Comparison of ENCODE assay signal across 26 cellular contexts in genomic region chr14:93800038-93800937, GRCh38. TPM values are rescaled to one million over a fixed set of nuclear protein-coding genes. Genes with fewer than 3 reads are reported as not detected.
DNase-seq lines count a peak whose midpoint lies in the region; ATAC-seq and TF ChIP-seq lines count a peak whose summit lies in the region.
"Had no signal": no experiment of that assay in that cellular context is flagged by ENCODE, and none has a peak within 500 bp of the region (broad histone marks: within the 10 kb centered on the region; RNA-seq: fewer than 3 reads in every experiment).

No MANE protein-coding gene starts in this region.

- H3K4me3 ChIP-seq in right atrium auricular region (no peak overlapping the region), esophagus muscularis mucosa (no peak overlapping the region), muscle layer of duodenum (ENCODE audit: low read depth in 1 of 2, low read length in 2 of 2) (no peak overlapping the region), aorta (ENCODE audit: low read length in 2 of 2) (no peak overlapping the region)
- H3K4me3 ChIP-seq: gastrocnemius medialis, SJCRH30 had no signal

- DNase-seq in Right ventricle myocardium inferior (ENCODE audit: missing footprints) (no peak), right atrium auricular region (ENCODE audit: low spot score) (no peak), esophagus muscularis mucosa (ENCODE audit: extremely low spot score) (no peak), aorta (peak in 1 of 2 donors; percentile 73), NCI-H187 treated with DMSO at 0.1 percent for 48 hours (lab: John Stamatoyannopoulos, UW) (no peak)
- no peak for DNase-seq in activated T-cell treated with anti-CD3 and anti-CD28 coated beads, Interleukin-2, amount 50 U/mL, for 72 hours
- DNase-seq: activated CD4-positive, alpha-beta T cell treated with anti-CD3 and anti-CD28 coated beads, Interleukin-2, amount 50 U/mL, for 48 hours; C1 segment of cervical spinal cord; gastrocnemius medialis; kidney; mesenchymal stem cell; NCI-H1048; NCI-H2029; NCI-H226; NCI-H82; nephron progenitor cell; PC-3; SJCRH30; small intestine; stimulated activated CD4-positive, alpha-beta T cell treated with anti-CD3 and anti-CD28 coated beads, Interleukin-4, amount 100 ng/mL, for 1 hour; stimulated activated naive CD8-positive, alpha-beta T cell treated with anti-CD3 and anti-CD28 coated beads, Interleukin-15, Interleukin-2, amounts not matched to agents 100 U/mL and 50 U/mL, for 24 hours; T-helper 17 cell; WERI-Rb-1 had no signal

- no peak for TF ChIP-seq EP300 in esophagus muscularis mucosa (IDR thresholded peaks at IDR 0.05)

- no peaks in the 10 kb centered on the region for H3K36me3 Mint-ChIP-seq in activated T-cell treated with anti-CD3 and anti-CD28 coated beads, Interleukin-2, amount 50 U/mL, for 72 hours (ENCODE audit: insufficient read depth in 2 of 2)

- WGBS in esophagus muscularis mucosa, result 29% methylated on average over 8 of the region's 8 CpGs
- 17 to 39% methylated on average over 8 of the region's 8 CpGs for WGBS in aorta, 2 donors

- H3K4me1 ChIP-seq in right atrium auricular region (no peaks in the 10 kb centered on the region), esophagus muscularis mucosa (peaks cover 0 to 67% (median 59%) of the 10 kb centered on the region in 4 donors), muscle layer of duodenum (ENCODE audit: control insufficient read depth in 1 of 2, insufficient read depth in 2 of 2, low read length in 2 of 2) (peaks cover 0 to 15% of the 10 kb centered on the region in 2 donors), aorta (ENCODE audit: control insufficient read depth in 1 of 2, insufficient read depth in 2 of 2, low read length in 2 of 2) (no peaks in the 10 kb centered on the region)
- H3K4me1 ChIP-seq: gastrocnemius medialis, SJCRH30 had no signal

- intact Hi-C loops in Right ventricle myocardium inferior (cut with DNase I) (no loop called here), esophagus muscularis mucosa (cut with DNase I) (no loop called here), aorta (cut with DNase I) (no loop called here)

- H3K4me1 Mint-ChIP-seq in activated T-cell treated with anti-CD3 and anti-CD28 coated beads, Interleukin-2, amount 50 U/mL, for 72 hours (ENCODE audit: low read depth), result no peaks in the 10 kb centered on the region

- no peaks in the 10 kb centered on the region for H3K27me3 ChIP-seq in right atrium auricular region
- H3K27me3 ChIP-seq in esophagus muscularis mucosa, result no peaks in the 10 kb centered on the region
- no peaks in the 10 kb centered on the region for H3K27me3 ChIP-seq in muscle layer of duodenum (ENCODE audit: low read depth, low read length)
- no peaks in the 10 kb centered on the region for H3K27me3 ChIP-seq in aorta (ENCODE audit: control insufficient read depth in 1 of 2, insufficient read depth in 2 of 2, low read length in 1 of 2)
- H3K27me3 ChIP-seq: SJCRH30 had no signal

- H3K9me3 Mint-ChIP-seq in activated T-cell treated with anti-CD3 and anti-CD28 coated beads, Interleukin-2, amount 50 U/mL, for 72 hours, result no peaks in the 10 kb centered on the region
- H3K9me3 Mint-ChIP-seq: dendritic cell treated with granulocyte-macrophage colony-stimulating factor and Interleukin-4, amounts not matched to agents 40 ng/mL and 50 ng/mL, for 4 days; nephron progenitor cell had no signal

- ATAC-seq in Right ventricle myocardium inferior (peak; percentile 11), aorta (ENCODE audit: low FRiP score) (peak; percentile 58), HG03175 (IDR thresholded peaks at IDR 0.05; ENCODE audit: unreplicated experiment) (no peak)
- ATAC-seq in activated T-cell treated with anti-CD3 and anti-CD28 coated beads, Interleukin-2, amount 50 U/mL, for 72 hours (replicated peaks in 1 of 2), result no peak
- ATAC-seq: gastrocnemius medialis; PC-3; stimulated activated naive CD8-positive, alpha-beta T cell treated with anti-CD3 and anti-CD28 coated beads, Interleukin-15, Interleukin-2, amounts not matched to agents 100 U/mL and 50 U/mL, for 24 hours; T-helper 17 cell had no signal

- no peak overlapping the region for H3K4me3 Mint-ChIP-seq in activated T-cell treated with anti-CD3 and anti-CD28 coated beads, Interleukin-2, amount 50 U/mL, for 72 hours
- H3K4me3 Mint-ChIP-seq: dendritic cell treated with granulocyte-macrophage colony-stimulating factor and Interleukin-4, amounts not matched to agents 40 ng/mL and 50 ng/mL, for 4 days; nephron progenitor cell; T-helper 17 cell had no signal

- H3K36me3 ChIP-seq in right atrium auricular region, result no peaks in the 10 kb centered on the region
- no peaks in the 10 kb centered on the region for H3K36me3 ChIP-seq in esophagus muscularis mucosa
- no peaks in the 10 kb centered on the region for H3K36me3 ChIP-seq in muscle layer of duodenum (ENCODE audit: control insufficient read depth in 1 of 2, insufficient read depth in 2 of 2, low read length in 2 of 2)
- H3K36me3 ChIP-seq in aorta (ENCODE audit: control insufficient read depth in 1 of 2, insufficient read depth in 2 of 2, low read length in 1 of 2), result no peaks in the 10 kb centered on the region
- H3K36me3 ChIP-seq: gastrocnemius medialis, SJCRH30, WERI-Rb-1 had no signal

- TF ChIP-seq CTCF in right atrium auricular region (IDR thresholded peaks at IDR 0.05) (no peak), esophagus muscularis mucosa (IDR thresholded peaks at IDR 0.05) (peak in 2 of 3 experiments; percentile 4 to 30)

- H3K27ac ChIP-seq in right atrium auricular region (no peak overlapping the region), esophagus muscularis mucosa (replicated peaks in 1 of 4) (peak overlapping the region; percentile 71 to 83 (median 77)), muscle layer of duodenum (ENCODE audit: low read length) (peak overlapping the region; percentile 53), aorta (ENCODE audit: low read depth in 1 of 2, low read length in 2 of 2) (peak overlapping the region in 1 of 2 donors; percentile 7)
- H3K27ac ChIP-seq: gastrocnemius medialis, SJCRH30, WERI-Rb-1 had no signal

- peaks cover 29% of the 10 kb centered on the region for H3K27me3 Mint-ChIP-seq in activated T-cell treated with anti-CD3 and anti-CD28 coated beads, Interleukin-2, amount 50 U/mL, for 72 hours (ENCODE audit: low read depth)

- H3K9me3 ChIP-seq in right atrium auricular region, result no peaks in the 10 kb centered on the region
- H3K9me3 ChIP-seq in esophagus muscularis mucosa, result no peaks in the 10 kb centered on the region
- H3K9me3 ChIP-seq in muscle layer of duodenum (ENCODE audit: control insufficient read depth in 1 of 2, low read length in 2 of 2), result no peaks in the 10 kb centered on the region
- H3K9me3 ChIP-seq in aorta (ENCODE audit: control insufficient read depth, low read length), result no peaks in the 10 kb centered on the region
- H3K9me3 ChIP-seq: gastrocnemius medialis, SJCRH30 had no signal

- H3K27ac Mint-ChIP-seq in activated T-cell treated with anti-CD3 and anti-CD28 coated beads, Interleukin-2, amount 50 U/mL, for 72 hours, result no peak overlapping the region
- H3K27ac Mint-ChIP-seq: dendritic cell treated with granulocyte-macrophage colony-stimulating factor and Interleukin-4, amounts not matched to agents 40 ng/mL and 50 ng/mL, for 4 days; nephron progenitor cell; T-helper 17 cell had no signal

- TF ChIP-seq POLR2A in esophagus muscularis mucosa (IDR thresholded peaks at IDR 0.05; ENCODE audit: low read depth), result no peak

RNA-seq across cellular contexts. Expression of gene PRIMA1, which starts 12.0 kb away (rescaled TPM):
- total RNA-seq in Right ventricle myocardium inferior (10.3 TPM), right atrium auricular region (1 to 10 TPM; 2.2 to 4.1 TPM), esophagus muscularis mucosa (10 to 100 TPM; 18.7 to 30.9 (median 21.8) TPM), aorta (1 to 10 TPM; 6.7 to 8.9 TPM)
- polyA plus RNA-seq in aorta, result under 1 TPM; 0.38 to 0.69 TPM
- total RNA-seq in activated T-cell treated with anti-CD3 and anti-CD28 coated beads, Interleukin-2, amount 50 U/mL, for 72 hours, result not detected
- total RNA-seq: SJCRH30, T-helper 17 cell had no signal

Comparison
In these comparisons a context has a peak if more than half of its experiments do, and no peak if none do; other contexts are left out.
1. ATAC-seq: peak in Right ventricle myocardium inferior (single experiment) and aorta (single experiment); none in activated T-cell treated with anti-CD3 and anti-CD28 coated beads, Interleukin-2, amount 50 U/mL, for 72 hours (0 of 2) and HG03175 (single experiment).
2. H3K27ac ChIP-seq: peak in esophagus muscularis mucosa (4 of 4) and muscle layer of duodenum (single experiment); none in right atrium auricular region (0 of 2).
3. CTCF ChIP-seq: peak in esophagus muscularis mucosa (2 of 3); none in right atrium auricular region (0 of 2).